10 cellular contexts compared by ENCODE assay signal in genomic region chr2:241933175-241933911, GRCh38.
DNase-seq lines count a peak whose midpoint lies in the region; ATAC-seq, FAIRE-seq and TF ChIP-seq lines count a peak whose summit lies in the region.
"Had no signal": no experiment of that assay in that cellular context is flagged by ENCODE, and none has a peak within 500 bp of the region (broad histone marks: within the 10 kb centered on the region; RNA-seq: fewer than 3 reads in every experiment).

No MANE protein-coding gene starts in this region.

- intact Hi-C loops in tibial artery (cut with DNase I; ENCODE audit: low total_unique reads): no loop called here

- H3K4me3 ChIP-seq in small intestine (ENCODE audit: low read depth in 1 of 2, low read length in 2 of 2) (no peak overlapping the region), tibial artery (no peak overlapping the region)
- H3K4me3 ChIP-seq: GM12878 had no signal

- H3K4me1 ChIP-seq in small intestine (ENCODE audit: control insufficient read depth in 2 of 2, insufficient read depth in 1 of 2, low read depth in 1 of 2, low read length in 1 of 2) (no peaks in the 10 kb centered on the region), tibial artery (peaks cover 0 to 12% (median 2%) of the 10 kb centered on the region in 4 donors)

- H3K36me3 ChIP-seq in small intestine (ENCODE audit: control insufficient read depth in 2 of 2, insufficient read depth in 2 of 2, low read length in 2 of 2) (no peaks in the 10 kb centered on the region), tibial artery (no peaks in the 10 kb centered on the region)
- H3K36me3 ChIP-seq: neutrophil had no signal

- H3K9me3 ChIP-seq in small intestine (ENCODE audit: control insufficient read depth, low read depth) (no peaks in the 10 kb centered on the region), tibial artery (no peaks in the 10 kb centered on the region)
- H3K9me3 ChIP-seq: neutrophil had no signal

- FAIRE-seq in small intestine (lab: Jason Lieb, UNC): no peak
- FAIRE-seq: GM12878 had no signal

- no peak overlapping the region for H3K27ac ChIP-seq in small intestine (ENCODE audit: low read depth in 1 of 2, low read length in 1 of 2)
- no peak overlapping the region for H3K27ac ChIP-seq in tibial artery
- H3K27ac ChIP-seq: neutrophil had no signal

- DNase-seq in HuH-7 (ENCODE audit: low spot score): peak; percentile 57
- DNase-seq in amniotic epithelial cell (ENCODE audit: low read depth): peak; percentile 80
- DNase-seq in kidney tubule cell (ENCODE audit: low spot score): peak; percentile 19
- peak; percentile 8 for DNase-seq in small intestine
- DNase-seq in tibial artery: no peak
- DNase-seq in SIG-M5 (lab: John Stamatoyannopoulos, UW): no peak
- DNase-seq in DMS79 treated with DMSO at 0.1 percent for 48 hours (lab: John Stamatoyannopoulos, UW): no peak

- no peaks in the 10 kb centered on the region for H3K27me3 ChIP-seq in small intestine (ENCODE audit: control insufficient read depth in 2 of 2, insufficient read depth in 2 of 2, low read length in 2 of 2)
- peaks cover 0 to 26% of the 10 kb centered on the region in 2 donors for H3K27me3 ChIP-seq in tibial artery
- H3K27me3 ChIP-seq: neutrophil had no signal

- 14 to 39% (median 27%) methylated on average over 11 of the region's 11 CpGs for WGBS in small intestine, 3 donors

- TF ChIP-seq CTCF in tibial artery (IDR thresholded peaks at IDR 0.05): no peak

- no peak for ATAC-seq in GM18861 (IDR thresholded peaks at IDR 0.05; ENCODE audit: unreplicated experiment)
- ATAC-seq: GM12878 had no signal

Comparison
In these comparisons a context has a peak if more than half of its experiments do, and no peak if none do; other contexts are left out.
1. DNase-seq: peak in HuH-7 (single experiment), amniotic epithelial cell (single experiment), kidney tubule cell (single experiment) and small intestine (single experiment); none in tibial artery (0 of 2), SIG-M5 (single experiment) and DMS79 treated with DMSO at 0.1 percent for 48 hours (single experiment).